In the genomic region with DNA sequence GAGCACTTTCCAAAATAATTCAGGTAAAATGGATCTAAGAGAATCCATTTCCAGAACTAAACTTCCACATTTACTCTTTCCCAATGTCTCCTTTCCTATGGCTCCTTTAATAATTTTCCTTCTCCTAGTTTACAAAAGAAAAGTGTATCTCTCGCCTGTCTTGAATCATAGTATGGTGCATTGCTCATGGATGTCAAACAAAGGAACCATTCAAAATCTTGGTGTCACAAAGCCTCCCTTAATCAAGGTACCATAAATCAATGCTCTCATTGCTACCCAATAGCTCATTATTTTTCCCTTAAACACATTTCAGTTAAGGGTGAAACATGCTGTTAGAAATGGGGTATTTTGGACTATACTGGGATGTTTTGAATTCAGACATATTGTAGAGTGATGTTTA, we compare ENCODE assay signal across 23 cellular contexts. TPM values are rescaled to one million over a fixed set of nuclear protein-coding genes. Genes with fewer than 3 reads are reported as not detected.
"Had no signal": no experiment of that assay in that cellular context is flagged by ENCODE, and none has a peak within 500 bp of the region (broad histone marks: within the 10 kb centered on the region; RNA-seq: fewer than 3 reads in every experiment).

No MANE protein-coding gene starts in this region.

- H2AFZ ChIP-seq: hepatocyte had no signal

- H3K27ac ChIP-seq: colonic mucosa, epithelial cell of prostate, esophagus squamous epithelium, gastroesophageal sphincter, heart left ventricle, hepatocyte, left lung, lower lobe of right lung had no signal

- H3K79me2 ChIP-seq: hepatocyte had no signal

- H3K4me1 ChIP-seq: colonic mucosa, esophagus squamous epithelium, gastroesophageal sphincter, heart left ventricle, left lung, lower lobe of right lung had no signal

- H3K4me3 ChIP-seq: colonic mucosa, esophagus squamous epithelium, gastroesophageal sphincter, heart left ventricle, hepatocyte, left lung, lower lobe of right lung had no signal

- H3K36me3 ChIP-seq: colonic mucosa, esophagus squamous epithelium, gastroesophageal sphincter, heart left ventricle, left lung, lower lobe of right lung had no signal

- H3K4me2 ChIP-seq: hepatocyte had no signal

- H3K9me3 ChIP-seq: colonic mucosa, esophagus squamous epithelium, gastroesophageal sphincter, heart left ventricle, left lung, lower lobe of right lung had no signal

- H3K27me3 ChIP-seq: colonic mucosa, gastroesophageal sphincter, hepatocyte, left lung had no signal

- DNase-seq: colonic mucosa; cortex of kidney; effector CD8-positive, alpha-beta T cell; effector memory CD8-positive, alpha-beta T cell; endodermal cell; erythroblast; esophagus squamous epithelium; foreskin fibroblast; heart left ventricle; hypothalamus; immature natural killer cell; kidney; kidney glomerular epithelial cell; left lung; left ventricle myocardium superior; lower lobe of right lung; mesendoderm; midbrain; naive thymus-derived CD4-positive, alpha-beta T cell had no signal

RNA-seq across cellular contexts. Expression of gene KCNMA1, which starts 57.6 kb away (rescaled TPM):
- total RNA-seq: lung microvascular endothelial cell had no signal
- polyA plus RNA-seq: immature natural killer cell; naive thymus-derived CD4-positive, alpha-beta T cell had no signal
